Comparison of ENCODE assay signal across 8 cellular contexts in the genomic region with DNA sequence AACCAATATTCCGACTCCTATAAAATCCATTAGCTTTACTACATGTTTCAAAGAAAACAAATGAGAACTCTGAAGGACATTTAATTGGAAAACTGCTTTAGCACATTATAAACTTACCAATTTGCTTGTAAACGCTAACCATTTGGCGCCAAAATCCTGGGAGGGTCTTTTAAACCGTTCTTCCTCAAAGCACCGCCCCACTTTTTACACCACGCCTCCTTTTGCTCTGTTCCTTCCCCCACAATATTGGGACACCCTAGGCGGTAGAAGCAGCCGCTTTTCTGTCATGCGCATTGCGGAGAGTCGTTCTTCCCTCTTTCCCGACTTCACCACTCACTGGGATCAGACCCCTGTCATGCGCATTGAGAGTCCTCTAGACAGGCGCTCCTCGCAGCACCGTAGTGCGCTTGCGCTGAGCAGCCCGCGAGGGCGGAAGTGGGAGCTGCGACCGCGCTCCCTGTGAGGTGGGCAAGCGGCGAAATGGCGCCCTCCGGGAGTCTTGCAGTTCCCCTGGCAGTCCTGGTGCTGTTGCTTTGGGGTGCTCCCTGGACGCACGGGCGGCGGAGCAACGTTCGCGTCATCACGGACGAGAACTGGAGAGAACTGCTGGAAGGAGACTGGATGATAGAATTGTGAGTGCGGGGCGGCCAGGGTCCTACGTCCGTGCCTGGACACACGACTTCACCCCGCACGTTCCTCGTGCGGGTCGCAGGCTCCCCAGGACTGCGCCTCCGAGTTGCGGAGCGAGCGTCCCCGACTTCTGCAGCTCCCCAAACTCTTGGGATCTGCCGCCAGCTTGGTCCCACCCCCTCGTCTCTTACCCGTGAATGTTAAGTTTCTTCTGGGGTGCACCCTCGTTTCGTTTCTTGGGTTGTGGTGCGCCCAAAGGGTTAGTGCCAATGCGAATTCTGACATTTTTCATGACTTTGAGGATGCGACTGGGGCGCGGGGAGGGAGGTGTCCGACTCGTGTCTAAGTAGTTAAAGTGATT. TPM values are rescaled to one million over a fixed set of nuclear protein-coding genes. Genes with fewer than 3 reads are reported as not detected.
DNase-seq lines count a peak whose midpoint lies in the region; FAIRE-seq and TF ChIP-seq lines count a peak whose summit lies in the region.

A gene with protein sequence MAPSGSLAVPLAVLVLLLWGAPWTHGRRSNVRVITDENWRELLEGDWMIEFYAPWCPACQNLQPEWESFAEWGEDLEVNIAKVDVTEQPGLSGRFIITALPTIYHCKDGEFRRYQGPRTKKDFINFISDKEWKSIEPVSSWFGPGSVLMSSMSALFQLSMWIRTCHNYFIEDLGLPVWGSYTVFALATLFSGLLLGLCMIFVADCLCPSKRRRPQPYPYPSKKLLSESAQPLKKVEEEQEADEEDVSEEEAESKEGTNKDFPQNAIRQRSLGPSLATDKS (plus strand): TSS at position 435 of the 991 bp plus-strand sequence. CDS start 46 bp downstream, at position 481.

- H3K4me1 Mint-ChIP-seq in nephron progenitor cell = peaks cover 7% of the 10 kb centered on the region
- peaks cover 29% of the 10 kb centered on the region for H3K4me1 Mint-ChIP-seq in stimulated activated naive CD8-positive, alpha-beta T cell treated with anti-CD3 and anti-CD28 coated beads, Interleukin-15, Interleukin-2, amounts not matched to agents 100 ng/mL and 50 ng/mL, for 24 hours (ENCODE audit: low read depth)

- no peaks in the 10 kb centered on the region for H3K9me3 Mint-ChIP-seq in nephron progenitor cell
- H3K9me3 Mint-ChIP-seq in stimulated activated naive CD8-positive, alpha-beta T cell treated with anti-CD3 and anti-CD28 coated beads, Interleukin-15, Interleukin-2, amounts not matched to agents 100 ng/mL and 50 ng/mL, for 24 hours = no peaks in the 10 kb centered on the region

- H3K27ac Mint-ChIP-seq in nephron progenitor cell = no peak within 1 kb of the TSS
- H3K27ac Mint-ChIP-seq in stimulated activated naive CD8-positive, alpha-beta T cell treated with anti-CD3 and anti-CD28 coated beads, Interleukin-15, Interleukin-2, amounts not matched to agents 100 ng/mL and 50 ng/mL, for 24 hours = no peak within 1 kb of the TSS

- no peak within 1 kb of the TSS for H3K4me3 Mint-ChIP-seq in nephron progenitor cell
- peak within 1 kb of the TSS; percentile 28 for H3K4me3 Mint-ChIP-seq in stimulated activated naive CD8-positive, alpha-beta T cell treated with anti-CD3 and anti-CD28 coated beads, Interleukin-15, Interleukin-2, amounts not matched to agents 100 ng/mL and 50 ng/mL, for 24 hours

- FAIRE-seq in G401.6 (lab: Jason Lieb, UNC) = peak; percentile 99

- TF ChIP-seq CTCF in nephron progenitor cell (IDR thresholded peaks at IDR 0.05) = no peak

- in situ Hi-C loops in HAP-1 (cut with MboI; ENCODE audit: low sequenced_read_pairs) = loop anchor here (5.0 to 10.0 kb wide), 2 partner anchors 143 to 295 kb away; a partner anchor contains a TSS

- peak; percentile 97 to 98 for DNase-seq in HAP-1 (ENCODE audit: low spot score in 2 of 2)
- peak; percentile 94 for DNase-seq in MG63
- DNase-seq in SHP77 (lab: John Stamatoyannopoulos, UW) = peak; percentile 99 to 100
- DNase-seq in activated effector memory CD4-positive, alpha-beta T cell treated with Interleukin-2 at 50 U/mL for 16 hours = peak; percentile 80
- peak; percentile 99 for DNase-seq in fibroblast of the conjunctiva (ENCODE audit: low read depth)
- peak; percentile 95 for DNase-seq in nephron progenitor cell

- peaks cover 11% of the 10 kb centered on the region for H3K36me3 Mint-ChIP-seq in nephron progenitor cell (ENCODE audit: low read depth)
- peaks cover 19% of the 10 kb centered on the region for H3K36me3 Mint-ChIP-seq in stimulated activated naive CD8-positive, alpha-beta T cell treated with anti-CD3 and anti-CD28 coated beads, Interleukin-15, Interleukin-2, amounts not matched to agents 100 ng/mL and 50 ng/mL, for 24 hours (ENCODE audit: low read depth)

- no peaks in the 10 kb centered on the region for H3K9me3 ChIP-seq in HAP-1
- H3K9me3 ChIP-seq in MG63 = no peaks in the 10 kb centered on the region

- H3K36me3 ChIP-seq in HAP-1 (replicated peaks) (peaks cover 22% of the 10 kb centered on the region), MG63 (peaks cover 3% of the 10 kb centered on the region; the same call in 1 of the 2 replicates)

- H3K27me3 ChIP-seq in HAP-1 (ENCODE audit: low read depth) (no peaks in the 10 kb centered on the region), MG63 (no peaks in the 10 kb centered on the region)

- H3K4me1 ChIP-seq in HAP-1 = peaks cover 23% of the 10 kb centered on the region

- H3K4me3 ChIP-seq in HAP-1 (peak within 1 kb of the TSS; percentile 85), MG63 (peak within 1 kb of the TSS; percentile 92)

- H3K27me3 Mint-ChIP-seq in nephron progenitor cell (ENCODE audit: low read depth, poor library complexity) = peaks cover 3% of the 10 kb centered on the region
- no peaks in the 10 kb centered on the region for H3K27me3 Mint-ChIP-seq in stimulated activated naive CD8-positive, alpha-beta T cell treated with anti-CD3 and anti-CD28 coated beads, Interleukin-15, Interleukin-2, amounts not matched to agents 100 ng/mL and 50 ng/mL, for 24 hours

RNA-seq across cellular contexts. Expression of the gene that starts here (rescaled TPM):
- 31.8 and 49.6 TPM in 2 replicates for total RNA-seq in MG63 (2014; rRNA removed; shearing (Covaris generic); ENCODE audit: low replicate concordance)

Comparison
In these comparisons a context has a peak if more than half of its experiments do, and no peak if none do; other contexts are left out.
1. Peak in every context shown above with its lines: DNase-seq and H3K4me3 ChIP-seq.